Comparison of ENCODE assay signal across 1 cellular context in genomic region chr2:11870064-11870463, GRCh38.
TF ChIP-seq lines count a peak whose summit lies in the region.

No MANE protein-coding gene starts in this region.

TF ChIP-seq in WTC11, 78 proteins besides CTCF, POLR2A, EP300 and RAD21:
- TF ChIP-seq, protein P1, sequence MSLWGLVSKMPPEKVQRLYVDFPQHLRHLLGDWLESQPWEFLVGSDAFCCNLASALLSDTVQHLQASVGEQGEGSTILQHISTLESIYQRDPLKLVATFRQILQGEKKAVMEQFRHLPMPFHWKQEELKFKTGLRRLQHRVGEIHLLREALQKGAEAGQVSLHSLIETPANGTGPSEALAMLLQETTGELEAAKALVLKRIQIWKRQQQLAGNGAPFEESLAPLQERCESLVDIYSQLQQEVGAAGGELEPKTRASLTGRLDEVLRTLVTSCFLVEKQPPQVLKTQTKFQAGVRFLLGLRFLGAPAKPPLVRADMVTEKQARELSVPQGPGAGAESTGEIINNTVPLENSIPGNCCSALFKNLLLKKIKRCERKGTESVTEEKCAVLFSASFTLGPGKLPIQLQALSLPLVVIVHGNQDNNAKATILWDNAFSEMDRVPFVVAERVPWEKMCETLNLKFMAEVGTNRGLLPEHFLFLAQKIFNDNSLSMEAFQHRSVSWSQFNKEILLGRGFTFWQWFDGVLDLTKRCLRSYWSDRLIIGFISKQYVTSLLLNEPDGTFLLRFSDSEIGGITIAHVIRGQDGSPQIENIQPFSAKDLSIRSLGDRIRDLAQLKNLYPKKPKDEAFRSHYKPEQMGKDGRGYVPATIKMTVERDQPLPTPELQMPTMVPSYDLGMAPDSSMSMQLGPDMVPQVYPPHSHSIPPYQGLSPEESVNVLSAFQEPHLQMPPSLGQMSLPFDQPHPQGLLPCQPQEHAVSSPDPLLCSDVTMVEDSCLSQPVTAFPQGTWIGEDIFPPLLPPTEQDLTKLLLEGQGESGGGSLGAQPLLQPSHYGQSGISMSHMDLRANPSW (CRISPR knock-in tag; conservative IDR thresholded peaks at IDR 0.05; ENCODE audit: low read depth) = no peak
- no peak for TF ChIP-seq MYBL2 (CRISPR knock-in tag; IDR thresholded peaks at IDR 0.05)
- no peak for TF ChIP-seq SMAD4 (CRISPR knock-in tag; IDR thresholded peaks at IDR 0.05)
- TF ChIP-seq MAX (CRISPR knock-in tag; IDR thresholded peaks at IDR 0.05) = no peak
- no peak for TF ChIP-seq ZNF396 (CRISPR knock-in tag; IDR thresholded peaks at IDR 0.05; ENCODE audit: borderline replicate concordance)
- TF ChIP-seq, protein P2, sequence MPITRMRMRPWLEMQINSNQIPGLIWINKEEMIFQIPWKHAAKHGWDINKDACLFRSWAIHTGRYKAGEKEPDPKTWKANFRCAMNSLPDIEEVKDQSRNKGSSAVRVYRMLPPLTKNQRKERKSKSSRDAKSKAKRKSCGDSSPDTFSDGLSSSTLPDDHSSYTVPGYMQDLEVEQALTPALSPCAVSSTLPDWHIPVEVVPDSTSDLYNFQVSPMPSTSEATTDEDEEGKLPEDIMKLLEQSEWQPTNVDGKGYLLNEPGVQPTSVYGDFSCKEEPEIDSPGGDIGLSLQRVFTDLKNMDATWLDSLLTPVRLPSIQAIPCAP (CRISPR knock-in tag; IDR thresholded peaks at IDR 0.05) = no peak
- no peak for TF ChIP-seq SP1 (CRISPR knock-in tag; conservative IDR thresholded peaks at IDR 0.05)
